In genomic region chr17:8503807-8504206, GRCh38 we compare ENCODE assay signal across 22 cellular contexts.
A peak's percentile ranks its signal among the peaks of the same experiment; 100 is the strongest.
DNase-seq lines count a peak whose midpoint lies in the region; ATAC-seq and TF ChIP-seq lines count a peak whose summit lies in the region.
"Had no signal": no experiment of that assay in that cellular context is flagged by ENCODE, and none has a peak within 500 bp of the region (broad histone marks: within the 10 kb centered on the region; RNA-seq: fewer than 3 reads in every experiment).

No MANE protein-coding gene starts in this region.

- H3K4me3 Mint-ChIP-seq in endodermal cell (no peak overlapping the region), nephron (no peak overlapping the region)
- H3K4me3 Mint-ChIP-seq: activated naive CD8-positive, alpha-beta T cell treated with anti-CD3 and anti-CD28 coated beads, Interleukin-2, amount 10 ng/mL, durations not matched to agents 7 days and 5 days; naive B cell had no signal

- H3K36me3 ChIP-seq in endodermal cell (ENCODE audit: control insufficient read depth, insufficient read depth, low read length): peaks cover 97% of the 10 kb centered on the region

- peak overlapping the region; percentile 81 for H3K27ac Mint-ChIP-seq in endodermal cell
- H3K27ac Mint-ChIP-seq in nephron: peak overlapping the region in 2 of 3 experiments; percentile 31 to 70
- H3K27ac Mint-ChIP-seq: activated naive CD8-positive, alpha-beta T cell treated with anti-CD3 and anti-CD28 coated beads, Interleukin-2, amount 10 ng/mL, durations not matched to agents 7 days and 5 days had no signal

- H3K9me3 Mint-ChIP-seq in endodermal cell (no peaks in the 10 kb centered on the region), nephron (no peaks in the 10 kb centered on the region)
- H3K9me3 Mint-ChIP-seq: activated naive CD8-positive, alpha-beta T cell treated with anti-CD3 and anti-CD28 coated beads, Interleukin-2, amount 10 ng/mL, durations not matched to agents 7 days and 5 days; naive B cell had no signal

- no peaks in the 10 kb centered on the region for H3K27me3 ChIP-seq in endodermal cell (ENCODE audit: control insufficient read depth, insufficient read depth, low read length, poor library complexity, severe bottlenecking)
- H3K27me3 ChIP-seq: dorsolateral prefrontal cortex, right lobe of liver, suprapubic skin had no signal

- H3K9me3 ChIP-seq in endodermal cell (ENCODE audit: control insufficient read depth, low read length): no peaks in the 10 kb centered on the region
- H3K9me3 ChIP-seq: right lobe of liver, suprapubic skin had no signal

- H3K36me3 Mint-ChIP-seq in endodermal cell (ENCODE audit: low read depth) (peaks cover 87% of the 10 kb centered on the region), nephron (ENCODE audit: low read depth) (peaks cover 88% of the 10 kb centered on the region)
- H3K36me3 Mint-ChIP-seq: activated naive CD8-positive, alpha-beta T cell treated with anti-CD3 and anti-CD28 coated beads, Interleukin-2, amount 10 ng/mL, durations not matched to agents 7 days and 5 days had no signal

- no peak for TF ChIP-seq CTCF in endodermal cell (conservative IDR thresholded peaks at IDR 0.05)
- no peak for TF ChIP-seq CTCF in nephron (IDR thresholded peaks at IDR 0.05; ENCODE audit: unreplicated experiment in 3 of 3)

- no peak overlapping the region for H3K27ac ChIP-seq in endodermal cell (ENCODE audit: low read depth, low read length)
- H3K27ac ChIP-seq: GM23248, right lobe of liver, suprapubic skin had no signal

- WGBS in endodermal cell (ENCODE audit: insufficient coverage in 1 of 2, insufficient read length in 1 of 2), 2 experiments: 88% methylated on average over 8 to 9 of the region's 9 CpGs

- H3K4me3 ChIP-seq in endodermal cell (ENCODE audit: low read length): no peak overlapping the region
- H3K4me3 ChIP-seq: dorsolateral prefrontal cortex, GM23248, right lobe of liver, suprapubic skin had no signal

- no peak overlapping the region for H3K9ac ChIP-seq in endodermal cell (ENCODE audit: extremely low read depth, low read length, poor library complexity, severe bottlenecking)
- H3K9ac ChIP-seq: GM23248 had no signal

- no peaks in the 10 kb centered on the region for H3K4me1 ChIP-seq in endodermal cell (ENCODE audit: control insufficient read depth, insufficient read depth, low read length)
- H3K4me1 ChIP-seq: right lobe of liver had no signal

- H3K4me1 Mint-ChIP-seq in endodermal cell: no peaks in the 10 kb centered on the region
- H3K4me1 Mint-ChIP-seq in nephron: no peaks in the 10 kb centered on the region
- H3K4me1 Mint-ChIP-seq: naive B cell had no signal

- H3K27me3 Mint-ChIP-seq in endodermal cell (ENCODE audit: insufficient read depth): no peaks in the 10 kb centered on the region
- no peaks in the 10 kb centered on the region for H3K27me3 Mint-ChIP-seq in nephron (ENCODE audit: low read depth)
- H3K27me3 Mint-ChIP-seq: activated naive CD8-positive, alpha-beta T cell treated with anti-CD3 and anti-CD28 coated beads, Interleukin-2, amount 10 ng/mL, durations not matched to agents 7 days and 5 days; naive B cell had no signal

- no peak for ATAC-seq in HG03025 (IDR thresholded peaks at IDR 0.05; ENCODE audit: low FRiP score, unreplicated experiment)

- peak; percentile 0 for DNase-seq in COLO668 (lab: John Stamatoyannopoulos, UW; ENCODE audit: unreplicated experiment)
- peak; percentile 52 for DNase-seq in NCI-H345 (lab: John Stamatoyannopoulos, UW)
- DNase-seq in endodermal cell: no peak
- no peak for DNase-seq in stimulated activated CD4-positive, alpha-beta T cell treated with anti-CD3 and anti-CD28 coated beads, Interleukin-1b, Interleukin-23, amount 100 ng/mL, for 48 hours
- DNase-seq in activated CD4-positive, CD25-positive, alpha-beta regulatory T cell treated with anti-CD3 and anti-CD28 coated beads, Interleukin-2, amount 50 U/mL, for 72 hours: no peak
- no peak for DNase-seq in NCI-H187 (lab: John Stamatoyannopoulos, UW)
- DNase-seq: activated CD4-positive, alpha-beta T cell treated with anti-CD3 and anti-CD28 coated beads for 48 hours; activated CD8-positive, alpha-beta memory T cell treated with anti-CD3 and anti-CD28 coated beads, Interleukin-2, amount 50 U/mL, for 4 hours; activated naive CD8-positive, alpha-beta T cell treated with anti-CD3 and anti-CD28 coated beads, Interleukin-2, amount 10 ng/mL, durations not matched to agents 7 days and 5 days; foreskin fibroblast; GF-D8; hypothalamus; naive B cell; NCI-H526 treated with DMSO at 0.1 percent for 48 hours; right lobe of liver; SHP77; stimulated activated CD4-positive, alpha-beta T cell treated with anti-CD3 and anti-CD28 coated beads, Interleukin-15, amount 100 ng/mL, for 24 hours had no signal

Comparison
In these comparisons a context has a peak if more than half of its experiments do, and no peak if none do; other contexts are left out.
1. DNase-seq: peak in COLO668 (single experiment) and NCI-H345 (single experiment); none in endodermal cell (single experiment), stimulated activated CD4-positive, alpha-beta T cell treated with anti-CD3 and anti-CD28 coated beads, Interleukin-1b, Interleukin-23, amount 100 ng/mL, for 48 hours (single experiment), activated CD4-positive, CD25-positive, alpha-beta regulatory T cell treated with anti-CD3 and anti-CD28 coated beads, Interleukin-2, amount 50 U/mL, for 72 hours (single experiment) and NCI-H187 (0 of 2).